ENCODE assay signal across 8 cellular contexts in genomic region chr3:170869645-170870593, GRCh38. TPM values are rescaled to one million over a fixed set of nuclear protein-coding genes. Genes with fewer than 3 reads are reported as not detected.
A peak's percentile ranks its signal among the peaks of the same experiment; 100 is the strongest.
DNase-seq lines count a peak whose midpoint lies in the region; ATAC-seq and TF ChIP-seq lines count a peak whose summit lies in the region.

Gene RPL22L1, minus strand, starts transcription at chr3:170870195. Its CDS starts 28 bp downstream, at chr3:170870167.

- BruUV-seq in mammary epithelial cell (replicated peaks; lab: Mats Ljungman, UMichigan): TSS peak; percentile 68

- TF ChIP-seq CTCF in mammary epithelial cell (conservative IDR thresholded peaks at IDR 0.05 in 1 of 2, IDR thresholded peaks at IDR 0.05 in 1 of 2; ENCODE audit: extremely low read depth in 1 of 2, insufficient read depth in 1 of 2, low read depth in 1 of 2, low read length in 2 of 2): peak in 1 of 2 donors; percentile 1

- intact Hi-C loops in mammary epithelial cell (cut with micrococcal nuclease): loop anchor here (2.0 kb wide), 1 partner anchor 39 kb away; the partner anchor contains the start of gene EIF5A2

- dilution Hi-C loops in mammary epithelial cell (cut with HindIII; ENCODE audit: low sequenced_read_pairs): no loop called here

- H3K4me1 Mint-ChIP-seq in T-helper 1 cell treated with Interleukin-12 subunit alpha and Interleukin-12 subunit beta and Interleukin-4 antibody, amounts not matched to agents 30 μg/mL and 1 μg/mL, for 36 hours (ENCODE audit: low read depth): peaks cover 15% of the 10 kb centered on the region

- H3K27me3 Mint-ChIP-seq in T-helper 1 cell treated with Interleukin-12 subunit alpha and Interleukin-12 subunit beta and Interleukin-4 antibody, amounts not matched to agents 30 μg/mL and 1 μg/mL, for 36 hours (ENCODE audit: low read depth): peaks cover 9% of the 10 kb centered on the region

- peaks cover 22% of the 10 kb centered on the region for H3K36me3 ChIP-seq in mammary epithelial cell (ENCODE audit: insufficient read depth, low read length)

- peaks cover 20% of the 10 kb centered on the region for H3K36me3 Mint-ChIP-seq in T-helper 1 cell treated with Interleukin-12 subunit alpha and Interleukin-12 subunit beta and Interleukin-4 antibody, amounts not matched to agents 30 μg/mL and 1 μg/mL, for 36 hours (ENCODE audit: low read depth)

- WGBS in mammary epithelial cell (ENCODE audit: low coverage, missing lambda C conversion rate): 1% methylated on average over 48 of the region's 59 CpGs

- peak within 1 kb of the TSS; percentile 77 for H2AFZ ChIP-seq in mammary epithelial cell (ENCODE audit: low read depth, low read length)

- peak within 1 kb of the TSS; percentile 91 for H3K4me3 Mint-ChIP-seq in T-helper 1 cell treated with Interleukin-12 subunit alpha and Interleukin-12 subunit beta and Interleukin-4 antibody, amounts not matched to agents 30 μg/mL and 1 μg/mL, for 36 hours

- no peaks in the 10 kb centered on the region for H4K20me1 ChIP-seq in mammary epithelial cell (ENCODE audit: insufficient read depth, low read length)

- H3K27ac Mint-ChIP-seq in T-helper 1 cell treated with Interleukin-12 subunit alpha and Interleukin-12 subunit beta and Interleukin-4 antibody, amounts not matched to agents 30 μg/mL and 1 μg/mL, for 36 hours: peak within 1 kb of the TSS; percentile 94

- H3K4me3 ChIP-seq in mammary epithelial cell (replicated peaks in 1 of 3; ENCODE audit: insufficient read depth in 1 of 3, low read depth in 2 of 3, low read length in 3 of 3): peak within 1 kb of the TSS; percentile 75 to 82 (median 80)

- H3K4me2 ChIP-seq in mammary epithelial cell (ENCODE audit: insufficient read depth, low read depth, low read length): peak within 1 kb of the TSS; percentile 92

- no peaks in the 10 kb centered on the region for H3K9me3 Mint-ChIP-seq in T-helper 1 cell treated with Interleukin-12 subunit alpha and Interleukin-12 subunit beta and Interleukin-4 antibody, amounts not matched to agents 30 μg/mL and 1 μg/mL, for 36 hours

- H3K79me2 ChIP-seq in mammary epithelial cell (ENCODE audit: insufficient read depth, low read length): peaks cover 32% of the 10 kb centered on the region

- in situ Hi-C loops in mammary epithelial cell (cut with MboI; ENCODE audit: low sequenced_read_pairs in 2 of 2): no loop called here

- H3K27ac ChIP-seq in mammary epithelial cell (ENCODE audit: insufficient read depth, low read depth, low read length): peak within 1 kb of the TSS; percentile 92

- H3K4me1 ChIP-seq in mammary epithelial cell (ENCODE audit: insufficient read depth, low read length): peaks cover 10% of the 10 kb centered on the region

- H3K27me3 ChIP-seq in mammary epithelial cell (ENCODE audit: insufficient read depth, low read length): no peaks in the 10 kb centered on the region

- DNase-seq in mammary epithelial cell (peak; percentile 94), inferior parietal cortex (ENCODE audit: extremely low spot score) (peak; percentile 97), NCI-H1092 (lab: John Stamatoyannopoulos, UW) (no peak), NCI-H524 (lab: John Stamatoyannopoulos, UW) (no peak)
- DNase-seq in stimulated activated CD4-positive, alpha-beta T cell treated with anti-CD3 and anti-CD28 coated beads, Interleukin-12 subunit alpha, Interleukin-12 subunit beta, amount 100 ng/mL, for 48 hours (ENCODE audit: low read depth in 2 of 3, low spot score in 1 of 3): peak; percentile 83 to 91 (median 89)

- H3K9ac ChIP-seq in mammary epithelial cell (ENCODE audit: insufficient read depth, low read length): peak within 1 kb of the TSS; percentile 98

- CTCF ChIA-PET in mammary epithelial cell (lab: Charles Lee; ENCODE audit: low non-redundant PET): interaction anchor here (0.5 kb wide), 1 partner anchor 14 kb away, joined by 9 read pairs; no protein-coding TSS in a partner anchor

- ATAC-seq in GM18867 (IDR thresholded peaks at IDR 0.05; ENCODE audit: unreplicated experiment): peak; percentile 98
- ATAC-seq in HG03095 (IDR thresholded peaks at IDR 0.05; ENCODE audit: unreplicated experiment): peak; percentile 98

- H3K9me3 ChIP-seq in mammary epithelial cell (replicated peaks; ENCODE audit: insufficient read depth, low read length): no peaks in the 10 kb centered on the region

RNA-seq across cellular contexts. Expression of gene RPL22L1, which starts in this region (rescaled TPM):
- 100 to 1,000 TPM in 1 of 2 donors, 10 to 100 TPM in 1; 30.7 to 227 TPM for total RNA-seq in mammary epithelial cell
- polyA plus RNA-seq in mammary epithelial cell: 193 TPM
- polyA minus RNA-seq in mammary epithelial cell: 21.8 TPM

Comparison
In these comparisons a context has a peak if more than half of its experiments do, and no peak if none do; other contexts are left out.
1. DNase-seq: peak in mammary epithelial cell (single experiment), inferior parietal cortex (single experiment) and stimulated activated CD4-positive, alpha-beta T cell treated with anti-CD3 and anti-CD28 coated beads, Interleukin-12 subunit alpha, Interleukin-12 subunit beta, amount 100 ng/mL, for 48 hours (3 of 3); none in NCI-H1092 (single experiment) and NCI-H524 (0 of 2).